Comparison of ENCODE assay signal across 8 cellular contexts in the genomic region with DNA sequence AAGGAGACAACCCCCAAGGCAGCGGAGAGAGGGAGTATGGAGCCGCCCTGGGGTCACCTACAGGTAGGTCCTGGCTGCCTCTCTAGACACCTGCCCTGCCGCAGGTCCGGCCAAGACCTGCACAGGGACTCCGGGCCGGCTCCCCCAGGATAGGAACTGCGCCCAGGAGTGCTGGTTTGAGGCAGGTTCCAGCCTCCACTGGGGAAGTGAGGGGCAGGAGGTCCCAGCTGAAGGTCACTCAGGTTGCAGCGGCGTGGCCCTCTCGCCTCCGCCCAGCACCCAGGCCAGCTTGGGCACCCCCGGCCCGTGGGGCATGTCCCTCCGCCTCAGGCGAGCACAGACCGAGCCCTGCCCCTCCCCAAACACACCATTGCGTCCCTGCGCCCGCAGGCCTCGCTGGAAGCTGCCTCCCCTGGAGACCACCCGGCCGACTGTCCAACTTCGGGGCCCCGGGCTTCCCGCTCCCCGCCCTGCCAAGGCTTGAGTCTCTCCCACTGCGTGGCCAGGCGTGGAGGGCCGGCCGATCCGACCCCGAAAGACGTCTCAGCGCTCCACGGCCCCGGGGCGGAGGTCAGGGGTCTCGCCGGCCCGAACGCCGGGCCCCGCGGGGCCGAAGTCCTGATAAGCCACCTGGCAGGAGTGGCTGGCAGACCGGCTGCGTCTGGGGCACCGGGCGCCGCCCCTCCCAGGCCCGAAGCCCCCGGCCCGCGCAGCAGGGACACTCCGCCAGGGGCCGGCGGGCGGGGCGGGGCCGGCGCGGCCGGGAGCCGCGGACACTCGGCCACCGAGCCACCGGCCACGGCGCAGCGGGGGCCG. TPM values are rescaled to one million over a fixed set of nuclear protein-coding genes. Genes with fewer than 3 reads are reported as not detected.
A peak's percentile ranks its signal among the peaks of the same experiment; 100 is the strongest.
DNase-seq lines count a peak whose midpoint lies in the region; ATAC-seq, FAIRE-seq and TF ChIP-seq lines count a peak whose summit lies in the region.

No MANE protein-coding gene starts in this region.

- H3K9me2 ChIP-seq in PC-9 (ENCODE audit: insufficient read depth): no peaks in the 10 kb centered on the region

- H3K4me1 ChIP-seq in PC-9 (replicated peaks; ENCODE audit: insufficient read depth) (peaks cover 4% of the 10 kb centered on the region), esophagus squamous epithelium (peaks cover 17 to 41% (median 32%) of the 10 kb centered on the region in 3 donors), neutrophil (ENCODE audit: control insufficient read depth in 1 of 2, insufficient read depth in 1 of 2, low read depth in 1 of 2, low read length in 1 of 2) (peaks cover 31 to 34% of the 10 kb centered on the region in 2 experiments)

- no peaks in the 10 kb centered on the region for H3K9me3 ChIP-seq in PC-9 (ENCODE audit: insufficient read depth, low read depth)
- H3K9me3 ChIP-seq in esophagus squamous epithelium: no peaks in the 10 kb centered on the region
- H3K9me3 ChIP-seq in neutrophil: no peaks in the 10 kb centered on the region

- peaks cover 30% of the 10 kb centered on the region for H4K20me1 ChIP-seq in PC-9 (ENCODE audit: insufficient read depth)

- ATAC-seq in GM21526 (IDR thresholded peaks at IDR 0.05; ENCODE audit: low FRiP score, unreplicated experiment): peak; percentile 7
- no peak for ATAC-seq in HG02852 (IDR thresholded peaks at IDR 0.05; ENCODE audit: unreplicated experiment)

- H3K4me3 ChIP-seq in PC-9 (peak overlapping the region; percentile 78), esophagus squamous epithelium (peak overlapping the region; percentile 65 to 97 (median 88)), neutrophil (ENCODE audit: low read depth in 1 of 2, low read length in 1 of 2) (peak overlapping the region; percentile 71 to 74)

- CTCF ChIA-PET in PC-9 (lab: Charles Lee): no interaction called here

- POLR2A ChIA-PET in PC-9 (lab: Charles Lee; ENCODE audit: unreplicated experiment): no interaction called here

- FAIRE-seq in HTR-8/SVneo (lab: Jason Lieb, UNC): no peak

- TF ChIP-seq POLR2A in esophagus squamous epithelium (IDR thresholded peaks at IDR 0.05): no peak

- no peak for DNase-seq in PC-9
- DNase-seq in esophagus squamous epithelium (lab: John Stamatoyannopoulos, UW): no peak
- DNase-seq in NCI-H2081 (lab: John Stamatoyannopoulos, UW): no peak
- no peak for DNase-seq in HTR-8/SVneo (ENCODE audit: insufficient read length, low spot score)
- DNase-seq in RKO (ENCODE audit: low spot score): no peak

- peaks cover 3% of the 10 kb centered on the region; the same call in 1 of the 2 replicates for H3F3A ChIP-seq in PC-9 (ENCODE audit: insufficient read depth, low read depth)

- H2AFZ ChIP-seq in PC-9: peak overlapping the region; percentile 94

- H3K27ac ChIP-seq in PC-9 (peak overlapping the region; percentile 72; the same call in 1 of the 2 replicates), esophagus squamous epithelium (peak overlapping the region; percentile 97 to 100 (median 99)), neutrophil (peak overlapping the region; percentile 91)

- BruUV-seq in PC-9 (replicated peaks; lab: Mats Ljungman, UMichigan): TSS peak; percentile 37

- TF ChIP-seq CTCF in PC-9 (conservative IDR thresholded peaks at IDR 0.05) (no peak), esophagus squamous epithelium (IDR thresholded peaks at IDR 0.05) (no peak), neutrophil (IDR thresholded peaks at IDR 0.05) (no peak)

- peak overlapping the region; percentile 93 for H3K4me2 ChIP-seq in PC-9

- WGBS in esophagus squamous epithelium, 2 donors: 83% methylated on average over 1 of the region's 72 CpGs; no CpG with 5 or more reads in 1 of the 2 donors

- H3K36me3 ChIP-seq in PC-9 (ENCODE audit: low read depth) (no peaks in the 10 kb centered on the region), esophagus squamous epithelium (no peaks in the 10 kb centered on the region), neutrophil (no peaks in the 10 kb centered on the region)

- intact Hi-C loops in PC-9 (cut with micrococcal nuclease; ENCODE audit: unreplicated experiment) (loop anchor here (1.0 to 5.0 kb wide), 2 partner anchors 14 to 86 kb away; no protein-coding TSS in a partner anchor), esophagus squamous epithelium (cut with DNase I) (no loop called here)

- H3K27me3 ChIP-seq in PC-9 (ENCODE audit: insufficient read depth, low read depth) (no peaks in the 10 kb centered on the region), esophagus squamous epithelium (no peaks in the 10 kb centered on the region), neutrophil (peaks cover 30% of the 10 kb centered on the region)

- H3K79me2 ChIP-seq in PC-9 (ENCODE audit: low read depth): peaks cover 33% of the 10 kb centered on the region

RNA-seq across cellular contexts. Expression of gene SKI, which starts 1.4 kb away (rescaled TPM):
- total RNA-seq in PC-9 (2021) (36.2 and 39.1 TPM in 2 replicates), esophagus squamous epithelium (10 to 100 TPM; 18.2 to 38.8 (median 25.2) TPM)

RNA-seq across cellular contexts. Expression of gene FAAP20, which starts 32.2 kb away (rescaled TPM):
- 72.1 and 97.1 TPM in 2 replicates for total RNA-seq in PC-9 (2021)
- 10 to 100 TPM in 3 of 4 donors, 1 to 10 TPM in 1; 8.6 to 22.5 (median 18.1) TPM for total RNA-seq in esophagus squamous epithelium
